In genomic region chr19:6360445-6360844, GRCh38 we compare ENCODE assay signal across 8 cellular contexts. TPM values are rescaled to one million over a fixed set of nuclear protein-coding genes. Genes with fewer than 3 reads are reported as not detected.
A peak's percentile ranks its signal among the peaks of the same experiment; 100 is the strongest.
DNase-seq lines count a peak whose midpoint lies in the region; ATAC-seq and TF ChIP-seq lines count a peak whose summit lies in the region.
"Not testable (repeated sequence)": the region's sequence is repeated elsewhere in the genome, so short reads cannot be mapped to it uniquely, and the experiment has no call there.
"Had no signal": no experiment of that assay in that cellular context is flagged by ENCODE, and none has a peak within 500 bp of the region (broad histone marks: within the 10 kb centered on the region; RNA-seq: fewer than 3 reads in every experiment).

No MANE protein-coding gene starts in this region.

- not testable (repeated sequence) for DNase-seq in HFFc6; immature natural killer cell; stimulated activated naive CD8-positive, alpha-beta T cell treated with anti-CD3 and anti-CD28 coated beads, Interleukin-15, amount 100 ng/mL, for 72 hours
- peak; percentile 55 for DNase-seq in activated CD4-positive, alpha-beta T cell treated with anti-CD3 and anti-CD28 coated beads, Interleukin-2, amount 10 ng/mL, durations not matched to agents 24 days and 14 days

- intact Hi-C loops in activated CD4-positive, alpha-beta T cell treated with anti-CD3 and anti-CD28 coated beads, Interleukin-2, amount 10 ng/mL, durations not matched to agents 24 days and 14 days (cut with micrococcal nuclease) = loop anchor here (2.0 kb wide), 1 partner anchor 64 kb away; the partner anchor contains the start of gene KHSRP

- H3K36me3 Mint-ChIP-seq in HFFc6 (ENCODE audit: low read depth); activated naive CD8-positive, alpha-beta T cell; immature natural killer cell: not testable (repeated sequence)
- peaks cover 23% of the 10 kb centered on the region for H3K36me3 Mint-ChIP-seq in activated CD4-positive, alpha-beta T cell treated with anti-CD3 and anti-CD28 coated beads, Interleukin-2, amount 10 ng/mL, durations not matched to agents 24 days and 14 days (ENCODE audit: low read depth)
- H3K36me3 Mint-ChIP-seq in nephron (ENCODE audit: low read depth) = peaks cover 17% of the 10 kb centered on the region

- TF ChIP-seq CTCF in HFFc6 (IDR thresholded peaks at IDR 0.05); nephron (IDR thresholded peaks at IDR 0.05; ENCODE audit: unreplicated experiment in 3 of 3): not testable (repeated sequence)

- not testable (repeated sequence) for H3K27me3 Mint-ChIP-seq in HFFc6 (ENCODE audit: insufficient read depth); activated CD4-positive, alpha-beta T cell treated with anti-CD3 and anti-CD28 coated beads, Interleukin-2, amount 10 ng/mL, durations not matched to agents 24 days and 14 days; activated naive CD8-positive, alpha-beta T cell; immature natural killer cell (ENCODE audit: low read depth in 3 of 3); nephron (ENCODE audit: low read depth); stimulated activated naive CD8-positive, alpha-beta T cell treated with anti-CD3 and anti-CD28 coated beads, Interleukin-15, amount 100 ng/mL, for 72 hours

- not testable (repeated sequence) for H3K27ac Mint-ChIP-seq in HFFc6; activated CD4-positive, alpha-beta T cell treated with anti-CD3 and anti-CD28 coated beads, Interleukin-2, amount 10 ng/mL, durations not matched to agents 24 days and 14 days; activated naive CD8-positive, alpha-beta T cell; nephron; stimulated activated naive CD8-positive, alpha-beta T cell treated with anti-CD3 and anti-CD28 coated beads, Interleukin-15, amount 100 ng/mL, for 72 hours
- peak overlapping the region in 1 of 6 donors; percentile 93 for H3K27ac Mint-ChIP-seq in immature natural killer cell

- H3K9me3 Mint-ChIP-seq in HFFc6; activated CD4-positive, alpha-beta T cell treated with anti-CD3 and anti-CD28 coated beads, Interleukin-2, amount 10 ng/mL, durations not matched to agents 24 days and 14 days; activated naive CD8-positive, alpha-beta T cell (ENCODE audit: low read depth); immature natural killer cell; nephron; stimulated activated naive CD8-positive, alpha-beta T cell treated with anti-CD3 and anti-CD28 coated beads, Interleukin-15, amount 100 ng/mL, for 72 hours: not testable (repeated sequence)

- ATAC-seq in stimulated activated naive CD8-positive, alpha-beta T cell treated with anti-CD3 and anti-CD28 coated beads, Interleukin-15, amount 100 ng/mL, for 72 hours = not testable (repeated sequence)

- H3K4me3 Mint-ChIP-seq in HFFc6 (0 out of 2 replicates have a peak overlapping the region, but pooled peaks have one; percentile 96), immature natural killer cell (peak overlapping the region in 4 of 5 donors; percentile 53 to 93 (median 74)), nephron (peak overlapping the region; percentile 46 to 93 (median 89))
- not testable (repeated sequence) for H3K4me3 Mint-ChIP-seq in activated CD4-positive, alpha-beta T cell treated with anti-CD3 and anti-CD28 coated beads, Interleukin-2, amount 10 ng/mL, durations not matched to agents 24 days and 14 days
- H3K4me3 Mint-ChIP-seq in activated naive CD8-positive, alpha-beta T cell = peak overlapping the region; percentile 49
- peak overlapping the region; percentile 41 to 94 for H3K4me3 Mint-ChIP-seq in stimulated activated naive CD8-positive, alpha-beta T cell treated with anti-CD3 and anti-CD28 coated beads, Interleukin-15, amount 100 ng/mL, for 72 hours

- H3K4me1 Mint-ChIP-seq in HFFc6 (ENCODE audit: low read depth) = not testable (repeated sequence)
- peaks cover 15% of the 10 kb centered on the region for H3K4me1 Mint-ChIP-seq in activated CD4-positive, alpha-beta T cell treated with anti-CD3 and anti-CD28 coated beads, Interleukin-2, amount 10 ng/mL, durations not matched to agents 24 days and 14 days
- peaks cover 14% of the 10 kb centered on the region for H3K4me1 Mint-ChIP-seq in activated naive CD8-positive, alpha-beta T cell (ENCODE audit: low read depth)
- H3K4me1 Mint-ChIP-seq in immature natural killer cell (peaks cover 12 to 16% of the 10 kb centered on the region in 2 donors), nephron (peaks cover 20% of the 10 kb centered on the region)
- peaks cover 24% of the 10 kb centered on the region for H3K4me1 Mint-ChIP-seq in stimulated activated naive CD8-positive, alpha-beta T cell treated with anti-CD3 and anti-CD28 coated beads, Interleukin-15, amount 100 ng/mL, for 72 hours

RNA-seq across cellular contexts. Expression of gene CLPP, which starts 0.9 kb away (rescaled TPM):
- total RNA-seq in HFFc6 (2021; fragmentation: NEBNext Ultra II Directional; extraction: Animal tissue kit (Norgen Biotek cat#: 25700)) = 100 to 1,000 TPM; 106 to 114 (median 107) TPM
- 190 and 192 TPM in 2 replicates for total RNA-seq in activated CD4-positive, alpha-beta T cell treated with anti-CD3 and anti-CD28 coated beads, Interleukin-2, amount 10 ng/mL, durations not matched to agents 24 days and 14 days
- polyA plus RNA-seq in immature natural killer cell = 100 to 1,000 TPM; 102 to 184 (median 119) TPM

RNA-seq across cellular contexts. Expression of gene ALKBH7, which starts 12.1 kb away (rescaled TPM):
- total RNA-seq in HFFc6 (2021; fragmentation: NEBNext Ultra II Directional; extraction: Animal tissue kit (Norgen Biotek cat#: 25700)) = 10 to 100 TPM; 40.8 to 60.7 (median 47.9) TPM
- 23.9 and 25.0 TPM in 2 replicates for total RNA-seq in activated CD4-positive, alpha-beta T cell treated with anti-CD3 and anti-CD28 coated beads, Interleukin-2, amount 10 ng/mL, durations not matched to agents 24 days and 14 days
- 10 to 100 TPM; 47.6 to 96.4 (median 51.4) TPM for polyA plus RNA-seq in immature natural killer cell

RNA-seq across cellular contexts. Expression of gene PSPN, which starts 15.3 kb away (rescaled TPM):
- 1 to 10 TPM; 1.1 to 2.0 (median 1.5) TPM for total RNA-seq in HFFc6 (2021; fragmentation: NEBNext Ultra II Directional; extraction: Animal tissue kit (Norgen Biotek cat#: 25700))
- 1.5 and 1.8 TPM in 2 replicates for total RNA-seq in activated CD4-positive, alpha-beta T cell treated with anti-CD3 and anti-CD28 coated beads, Interleukin-2, amount 10 ng/mL, durations not matched to agents 24 days and 14 days
- under 1 TPM; 0.28 to 0.73 (median 0.65) TPM for polyA plus RNA-seq in immature natural killer cell

RNA-seq across cellular contexts. Expression of gene ACER1, which starts 27.0 kb away (rescaled TPM):
- not detected for total RNA-seq in HFFc6 (2021; fragmentation: NEBNext Ultra II Directional; extraction: Animal tissue kit (Norgen Biotek cat#: 25700))
- 0.28 TPM in 1 of 2 replicates, not detected in the other for total RNA-seq in activated CD4-positive, alpha-beta T cell treated with anti-CD3 and anti-CD28 coated beads, Interleukin-2, amount 10 ng/mL, durations not matched to agents 24 days and 14 days
- under 1 TPM in 2 of 3 donors, not detected in 1; 0.54 to 0.63 TPM for polyA plus RNA-seq in immature natural killer cell
- total RNA-seq: H9, K562 had no signal
- polyA plus RNA-seq: K562 had no signal

RNA-seq across cellular contexts. Expression of gene GTF2F1, which starts 32.5 kb away (rescaled TPM):
- total RNA-seq in HFFc6 (2021; fragmentation: NEBNext Ultra II Directional; extraction: Animal tissue kit (Norgen Biotek cat#: 25700)) = 10 to 100 TPM; 70.4 to 75.1 (median 71.4) TPM
- total RNA-seq in activated CD4-positive, alpha-beta T cell treated with anti-CD3 and anti-CD28 coated beads, Interleukin-2, amount 10 ng/mL, durations not matched to agents 24 days and 14 days = 60.7 and 63.5 TPM in 2 replicates
- 10 to 100 TPM; 11.0 to 29.8 (median 11.5) TPM for polyA plus RNA-seq in immature natural killer cell
